Comparison of ENCODE assay signal across 11 cellular contexts in the genomic region with DNA sequence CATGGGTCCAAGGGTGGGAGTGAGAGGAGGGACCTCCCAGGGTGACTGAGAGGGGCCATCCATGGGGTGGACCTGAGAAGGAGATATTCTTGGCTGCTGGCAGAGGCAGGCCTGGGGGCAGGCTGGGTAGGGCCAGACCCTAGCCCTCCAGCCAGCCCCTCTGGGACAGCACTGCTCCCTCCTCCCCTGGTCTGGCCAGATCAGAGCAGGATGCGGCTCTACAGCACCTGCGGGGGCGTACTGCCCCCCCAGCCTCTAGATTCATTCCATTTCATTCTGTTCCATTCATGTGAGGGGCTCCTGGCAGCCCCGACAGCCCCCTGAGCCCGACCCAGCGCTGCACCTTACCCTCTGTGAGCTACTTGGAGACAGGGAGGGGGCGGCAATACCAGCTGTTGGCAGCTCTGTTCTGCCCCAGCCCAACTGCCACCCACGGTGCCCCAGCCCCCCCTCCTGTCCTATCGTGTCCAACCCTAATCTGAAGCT. TPM values are rescaled to one million over a fixed set of nuclear protein-coding genes. Genes with fewer than 3 reads are reported as not detected.
DNase-seq lines count a peak whose midpoint lies in the region; ATAC-seq, FAIRE-seq and TF ChIP-seq lines count a peak whose summit lies in the region.
"Had no signal": no experiment of that assay in that cellular context is flagged by ENCODE, and none has a peak within 500 bp of the region (broad histone marks: within the 10 kb centered on the region; RNA-seq: fewer than 3 reads in every experiment).

No MANE protein-coding gene starts in this region.

- H3K27me3 ChIP-seq in endothelial cell of umbilical vein (ENCODE audit: control insufficient read depth in 2 of 2, insufficient read depth in 2 of 2, low read length in 2 of 2) (no peaks in the 10 kb centered on the region), muscle layer of duodenum (ENCODE audit: low read depth, low read length) (no peaks in the 10 kb centered on the region), transverse colon (no peaks in the 10 kb centered on the region)

- no peaks in the 10 kb centered on the region for H3K36me3 ChIP-seq in endothelial cell of umbilical vein (ENCODE audit: control insufficient read depth in 2 of 2, extremely low read depth in 1 of 2, insufficient read depth in 2 of 2, low read length in 2 of 2)
- H3K36me3 ChIP-seq in muscle layer of duodenum (ENCODE audit: control insufficient read depth in 1 of 2, insufficient read depth in 2 of 2, low read length in 2 of 2): peaks cover 0 to 3% of the 10 kb centered on the region in 2 donors
- H3K36me3 ChIP-seq in transverse colon: no peaks in the 10 kb centered on the region

- H3K27ac ChIP-seq in endothelial cell of umbilical vein (ENCODE audit: insufficient read depth, low read depth, low read length): peak overlapping the region; percentile 45
- H3K27ac ChIP-seq in muscle layer of duodenum (ENCODE audit: low read length): no peak overlapping the region
- peak overlapping the region; percentile 5 to 42 (median 30) for H3K27ac ChIP-seq in transverse colon

- H3K9me3 ChIP-seq in endothelial cell of umbilical vein (replicated peaks; ENCODE audit: control insufficient read depth, insufficient read depth, low read length) (no peaks in the 10 kb centered on the region), muscle layer of duodenum (ENCODE audit: control insufficient read depth in 1 of 2, low read length in 2 of 2) (no peaks in the 10 kb centered on the region), transverse colon (no peaks in the 10 kb centered on the region)

- DNase-seq in NCI-H69 (lab: John Stamatoyannopoulos, UW): peak; percentile 52
- DNase-seq in endothelial cell of umbilical vein (ENCODE audit: low read depth, low spot score): no peak
- DNase-seq in transverse colon: peak; percentile 46
- DNase-seq in NCI-H2107 treated with DMSO at 0.1 percent for 48 hours (lab: John Stamatoyannopoulos, UW; ENCODE audit: unreplicated experiment): no peak
- no peak for DNase-seq in NCI-H345 treated with DMSO at 0.1 percent for 48 hours (lab: John Stamatoyannopoulos, UW; ENCODE audit: unreplicated experiment)
- no peak for DNase-seq in GDM1 (lab: John Stamatoyannopoulos, UW)
- DNase-seq: activated gamma-delta T cell treated with Interleukin-2 at 50 U/mL for 16 hours; MM.1S; NK-92 treated with Interleukin-12 subunit alpha and Interleukin-12 subunit beta, amount 100 ng/mL, for 24 hours had no signal

- H3K9ac ChIP-seq in endothelial cell of umbilical vein (replicated peaks; ENCODE audit: extremely low read depth, insufficient read depth, low read length): peak overlapping the region; percentile 51

- CTCF ChIA-PET in endothelial cell of umbilical vein (lab: Charles Lee): interaction anchor here (0.8 to 2.6 kb wide), 6 partner anchors 9 to 201 kb away, joined by 3 to 22 read pairs (median 4); no protein-coding TSS in a partner anchor

- BruUV-seq in endothelial cell of umbilical vein (replicated peaks; lab: Mats Ljungman, UMichigan): TSS peak; percentile 31

- 0 to 29% methylated on average over 2 to 9 of the region's 9 CpGs for WGBS in transverse colon (ENCODE audit: low coverage in 1 of 2), 2 donors

- TF ChIP-seq CTCF in endothelial cell of umbilical vein (IDR thresholded peaks at IDR 0.05; ENCODE audit: extremely low read depth in 1 of 2, insufficient read depth in 1 of 2, low read depth in 1 of 2, low read length in 2 of 2) (no peak), transverse colon (IDR thresholded peaks at IDR 0.05) (no peak)

- dilution Hi-C loops in endothelial cell of umbilical vein (cut with MboI; ENCODE audit: extremely low pct_ligation_motif_present, low sequenced_read_pairs): no loop called here

- H3K4me1 ChIP-seq in endothelial cell of umbilical vein (ENCODE audit: control insufficient read depth, extremely low read depth, insufficient read depth, low read length) (peaks cover 28% of the 10 kb centered on the region), muscle layer of duodenum (ENCODE audit: control insufficient read depth in 1 of 2, insufficient read depth in 2 of 2, low read length in 2 of 2) (peaks cover 0 to 18% of the 10 kb centered on the region in 2 donors), transverse colon (peaks cover 8 to 31% (median 22%) of the 10 kb centered on the region in 4 donors)

- peak overlapping the region; percentile 38 for H3K4me2 ChIP-seq in endothelial cell of umbilical vein (ENCODE audit: insufficient read depth, low read length)

- in situ Hi-C loops in transverse colon (cut with MboI; ENCODE audit: low pct_ligation_motif_present in 1 of 4, low pct_unique_long_range_greater_than_20kb in 1 of 4, low sequenced_read_pairs in 3 of 4): no loop called here

- no peak for TF ChIP-seq POLR2A in endothelial cell of umbilical vein (IDR thresholded peaks at IDR 0.05; ENCODE audit: low read depth, low read length)
- no peak for TF ChIP-seq POLR2A in transverse colon (IDR thresholded peaks at IDR 0.05)

- no peak overlapping the region for H3K4me3 ChIP-seq in endothelial cell of umbilical vein (replicated peaks in 1 of 3; ENCODE audit: insufficient read depth in 1 of 3, low read depth in 1 of 3, low read length in 3 of 3)
- H3K4me3 ChIP-seq in muscle layer of duodenum (ENCODE audit: low read depth in 1 of 2, low read length in 2 of 2): peak overlapping the region; percentile 16 to 64
- peak overlapping the region; percentile 7 to 40 (median 22) for H3K4me3 ChIP-seq in transverse colon

- ATAC-seq in HG03342 (IDR thresholded peaks at IDR 0.05; ENCODE audit: unreplicated experiment): no peak

- no peaks in the 10 kb centered on the region for H4K20me1 ChIP-seq in endothelial cell of umbilical vein (replicated peaks; ENCODE audit: control insufficient read depth, extremely low read depth, insufficient read depth, low read length)

- H3K79me2 ChIP-seq in endothelial cell of umbilical vein (ENCODE audit: control insufficient read depth, insufficient read depth, low read length): no peaks in the 10 kb centered on the region

- H3K9me1 ChIP-seq in endothelial cell of umbilical vein (replicated peaks; ENCODE audit: control insufficient read depth, extremely low read depth, insufficient read depth, low read length): no peaks in the 10 kb centered on the region

- TF ChIP-seq EP300 in transverse colon (IDR thresholded peaks at IDR 0.05; ENCODE audit: low read depth): no peak

- peak overlapping the region; percentile 55 for H2AFZ ChIP-seq in endothelial cell of umbilical vein (ENCODE audit: low read depth, low read length)

- POLR2A ChIA-PET in endothelial cell of umbilical vein (lab: Charles Lee): interaction anchor here (0.6 to 1.3 kb wide), 3 partner anchors 15 to 719 kb away, joined by 3 to 6 read pairs (median 4); no protein-coding TSS in a partner anchor

- intact Hi-C loops in endothelial cell of umbilical vein (cut with micrococcal nuclease) (loop anchor here (5.0 kb wide), 1 partner anchor 36 kb away; a partner anchor contains a TSS), transverse colon (cut with DNase I; ENCODE audit: low total_unique reads) (no loop called here)

- peak; percentile 38 for FAIRE-seq in endothelial cell of umbilical vein (lab: Jason Lieb, UNC)

TF ChIP-seq in endothelial cell of umbilical vein, 7 proteins besides CTCF, POLR2A, EP300 and RAD21:
- TF ChIP-seq FOS (IDR thresholded peaks at IDR 0.05; ENCODE audit: borderline replicate concordance, insufficient read depth, low read length) (no peak), JUN (IDR thresholded peaks at IDR 0.05; ENCODE audit: borderline replicate concordance, insufficient read depth, insufficient read length, low read depth) (no peak), EZH2 (IDR thresholded peaks at IDR 0.05; ENCODE audit: borderline replicate concordance, low read depth, low read length, severe bottlenecking) (no peak), MYC (IDR thresholded peaks at IDR 0.05; ENCODE audit: low read depth, low read length) (no peak), POLR2AphosphoS5 (IDR thresholded peaks at IDR 0.05; ENCODE audit: insufficient read depth, low read depth, low read length) (no peak), GATA2 (IDR thresholded peaks at IDR 0.05; ENCODE audit: insufficient read depth, insufficient read length, low read depth, low read length) (no peak)
- TF ChIP-seq, protein P1, sequence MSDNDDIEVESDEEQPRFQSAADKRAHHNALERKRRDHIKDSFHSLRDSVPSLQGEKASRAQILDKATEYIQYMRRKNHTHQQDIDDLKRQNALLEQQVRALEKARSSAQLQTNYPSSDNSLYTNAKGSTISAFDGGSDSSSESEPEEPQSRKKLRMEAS (IDR thresholded peaks at IDR 0.05; ENCODE audit: insufficient read depth, insufficient read length): no peak

RNA-seq across cellular contexts. Expression of a gene that starts 34.3 kb away (rescaled TPM):
- total RNA-seq in endothelial cell of umbilical vein (0.82 and 1.8 TPM in 2 replicates), transverse colon (10 to 100 TPM in 3 of 4 donors, 1 to 10 TPM in 1; 2.0 to 14.2 (median 10.7) TPM)
- polyA plus RNA-seq in endothelial cell of umbilical vein: 0.98 and 1.1 TPM in 2 replicates
- polyA plus RNA-seq in endothelial cell of umbilical vein (2011; cell fraction: cytosol; rRNA removed): 0.49 and 0.62 TPM in 2 replicates
- 1.5 and 2.2 TPM in 2 replicates for polyA plus RNA-seq in endothelial cell of umbilical vein (2011; cell fraction: nucleus; rRNA removed)
- 0.72 and 2.0 TPM in 2 replicates for polyA plus RNA-seq in endothelial cell of umbilical vein (2012)
- polyA minus RNA-seq in endothelial cell of umbilical vein: 1.3 and 1.5 TPM in 2 replicates
- polyA minus RNA-seq in endothelial cell of umbilical vein (2011; cell fraction: cytosol; rRNA and poly(A)+ RNA removed): 0.31 TPM
- 0.63 and 1.0 TPM in 2 replicates for polyA minus RNA-seq in endothelial cell of umbilical vein (2011; cell fraction: nucleus; rRNA and poly(A)+ RNA removed)

RNA-seq across cellular contexts. Expression of a gene that starts 37.9 kb away (rescaled TPM):
- 3.5 and 4.7 TPM in 2 replicates for total RNA-seq in endothelial cell of umbilical vein
- 2.5 and 2.9 TPM in 2 replicates for polyA plus RNA-seq in endothelial cell of umbilical vein
- polyA plus RNA-seq in endothelial cell of umbilical vein (2011; cell fraction: cytosol; rRNA removed): 2.1 and 2.6 TPM in 2 replicates
- polyA plus RNA-seq in endothelial cell of umbilical vein (2011; cell fraction: nucleus; rRNA removed): 3.7 and 4.6 TPM in 2 replicates
- 3.1 and 3.7 TPM in 2 replicates for polyA plus RNA-seq in endothelial cell of umbilical vein (2012)
- 3.9 and 4.6 TPM in 2 replicates for polyA minus RNA-seq in endothelial cell of umbilical vein
- 1.7 TPM for polyA minus RNA-seq in endothelial cell of umbilical vein (2011; cell fraction: cytosol; rRNA and poly(A)+ RNA removed)
- 2.9 and 4.1 TPM in 2 replicates for polyA minus RNA-seq in endothelial cell of umbilical vein (2011; cell fraction: nucleus; rRNA and poly(A)+ RNA removed)
- 10 to 100 TPM; 11.9 to 31.4 (median 17.0) TPM for total RNA-seq in transverse colon

Comparison
In these comparisons a context has a peak if more than half of its experiments do, and no peak if none do; other contexts are left out.
1. DNase-seq: peak in NCI-H69 (single experiment) and transverse colon (single experiment); none in endothelial cell of umbilical vein (single experiment), NCI-H2107 treated with DMSO at 0.1 percent for 48 hours (single experiment), NCI-H345 treated with DMSO at 0.1 percent for 48 hours (single experiment) and GDM1 (single experiment).
2. H3K4me3 ChIP-seq: peak in muscle layer of duodenum (2 of 2) and transverse colon (4 of 4); none in endothelial cell of umbilical vein (0 of 3).